ENCODE assay signal across 8 cellular contexts in the genomic region with DNA sequence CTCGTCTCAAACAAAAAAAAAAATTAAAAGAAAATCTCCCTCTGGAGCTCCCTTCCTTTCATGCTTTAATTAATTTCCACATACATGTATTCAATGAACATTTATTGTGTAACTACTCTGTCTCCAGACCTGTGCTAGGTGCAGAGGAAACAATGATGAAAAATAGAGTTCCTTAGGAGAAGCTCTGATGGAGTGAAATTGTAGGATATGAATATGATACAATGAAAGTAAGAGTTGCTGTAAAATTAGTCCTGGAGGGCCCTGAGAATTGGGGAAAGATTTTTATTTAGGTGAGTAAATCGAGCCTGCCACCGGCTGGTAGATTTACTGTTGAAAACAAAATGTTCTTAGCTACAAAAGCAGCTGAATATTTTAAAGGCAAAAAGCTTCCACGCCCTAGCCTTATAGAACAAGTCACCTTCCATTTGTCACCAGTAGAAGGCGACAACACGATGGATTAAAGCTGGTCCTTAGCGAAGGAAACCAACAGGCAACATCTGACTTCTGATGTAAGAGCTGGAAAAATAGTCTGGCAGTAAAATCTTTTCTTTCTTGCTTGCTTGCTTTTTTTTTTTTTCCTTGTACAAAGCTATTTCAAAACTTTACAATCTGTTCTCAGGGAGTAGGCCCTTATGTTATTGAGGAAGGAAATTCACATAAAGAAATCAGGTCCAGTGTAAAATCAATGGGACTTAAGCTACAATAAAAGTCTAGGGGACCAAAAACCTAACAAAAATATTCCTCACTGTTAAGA.
DNase-seq lines count a peak whose midpoint lies in the region; ATAC-seq and TF ChIP-seq lines count a peak whose summit lies in the region.

No MANE protein-coding gene starts in this region.

- peaks cover 0 to 30% (median 20%) of the 10 kb centered on the region in 4 donors for H3K4me1 ChIP-seq in sigmoid colon

- ATAC-seq in GM18909 (IDR thresholded peaks at IDR 0.05; ENCODE audit: poor library complexity, unreplicated experiment) (peak; percentile 64), GM18520 (IDR thresholded peaks at IDR 0.05; ENCODE audit: unreplicated experiment) (no peak)

- peak in 1 of 4 donors; percentile 38 for TF ChIP-seq EP300 in sigmoid colon (IDR thresholded peaks at IDR 0.05)

- no peak overlapping the region for H3K4me3 ChIP-seq in sigmoid colon

- H3K27ac ChIP-seq in sigmoid colon = peak overlapping the region in 3 of 4 donors; percentile 57 to 74 (median 60)

- peak; percentile 62 to 82 (median 68) for TF ChIP-seq CTCF in sigmoid colon (IDR thresholded peaks at IDR 0.05)

- no peak for TF ChIP-seq POLR2A in sigmoid colon (IDR thresholded peaks at IDR 0.05)

- no peaks in the 10 kb centered on the region for H3K27me3 ChIP-seq in sigmoid colon

- H3K9me3 ChIP-seq in sigmoid colon = no peaks in the 10 kb centered on the region

- WGBS in sigmoid colon, 2 donors = 13 to 18% methylated on average over 7 of the region's 7 CpGs

- intact Hi-C loops in sigmoid colon (cut with DNase I) = loop anchor here (1.0 to 5.0 kb wide), 4 partner anchors 75 to 554 kb away; a partner anchor contains a TSS

- DNase-seq in COLO668 (lab: John Stamatoyannopoulos, UW; ENCODE audit: unreplicated experiment) (peak; percentile 78), HT-29 (ENCODE audit: low spot score) (peak; percentile 86), NCI-H82 treated with DMSO at 0.1 percent for 48 hours (lab: John Stamatoyannopoulos, UW; ENCODE audit: unreplicated experiment) (peak; percentile 52), astrocyte of the hippocampus (ENCODE audit: low read depth, low spot score) (peak; percentile 91), hepatic stellate cell (ENCODE audit: low spot score) (peak; percentile 75), sigmoid colon (peak; percentile 84)

- H3K36me3 ChIP-seq in sigmoid colon = no peaks in the 10 kb centered on the region
